Comparison of ENCODE assay signal across 9 cellular contexts in the genomic region with DNA sequence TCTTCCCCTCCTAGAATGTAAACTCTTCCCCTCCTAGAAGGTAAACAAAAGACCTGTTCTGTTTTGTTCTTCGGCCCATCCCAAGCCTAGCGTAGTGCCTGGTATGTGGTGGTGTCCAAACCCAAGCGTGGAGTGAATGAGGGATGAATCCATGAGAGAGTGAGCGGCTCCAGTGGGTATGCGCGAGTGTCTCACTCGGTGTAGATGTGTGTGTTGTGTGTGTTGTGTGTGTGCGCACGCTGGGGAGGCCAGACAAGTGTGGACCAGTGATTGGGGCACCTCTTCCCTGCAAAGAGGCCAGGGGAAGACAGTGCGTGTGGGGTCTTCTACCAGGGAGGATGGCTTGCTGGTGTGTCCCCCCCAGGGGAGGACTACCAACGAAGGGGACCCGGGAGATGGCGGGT. TPM values are rescaled to one million over a fixed set of nuclear protein-coding genes. Genes with fewer than 3 reads are reported as not detected.
DNase-seq lines count a peak whose midpoint lies in the region; ATAC-seq and TF ChIP-seq lines count a peak whose summit lies in the region.
"Had no signal": no experiment of that assay in that cellular context is flagged by ENCODE, and none has a peak within 500 bp of the region (broad histone marks: within the 10 kb centered on the region; RNA-seq: fewer than 3 reads in every experiment).

No MANE protein-coding gene starts in this region.

- in situ Hi-C loops in astrocyte of the spinal cord (cut with HindIII; ENCODE audit: low sequenced_read_pairs) = no loop called here

- H3K4me1 Mint-ChIP-seq in stimulated activated naive CD8-positive, alpha-beta T cell treated with anti-CD3 and anti-CD28 coated beads, Interleukin-15, amount 100 ng/mL, for 72 hours = peaks cover 22% of the 10 kb centered on the region

- H3K27me3 Mint-ChIP-seq in stimulated activated naive CD8-positive, alpha-beta T cell treated with anti-CD3 and anti-CD28 coated beads, Interleukin-15, amount 100 ng/mL, for 72 hours = peaks cover 72% of the 10 kb centered on the region

- H3K4me1 ChIP-seq in HUES6 (ENCODE audit: control insufficient read depth, insufficient read depth, low read length) = peaks cover 22% of the 10 kb centered on the region

- no peak for DNase-seq in astrocyte of the spinal cord (ENCODE audit: low read depth, low spot score)
- DNase-seq in left lobe of liver (ENCODE audit: low spot score) = no peak
- no peak for DNase-seq in stimulated activated naive CD8-positive, alpha-beta T cell treated with anti-CD3 and anti-CD28 coated beads, Interleukin-15, amount 100 ng/mL, for 72 hours
- DNase-seq in cerebellar nuclear complex (lab: John Stamatoyannopoulos, UW) = no peak
- DNase-seq in NCI-H446 treated with DMSO at 0.1 percent for 48 hours (lab: John Stamatoyannopoulos, UW) = no peak
- DNase-seq: T1000 had no signal

- no peak overlapping the region for H3K27ac ChIP-seq in HUES6 (ENCODE audit: low read depth, low read length)

- H3K9me3 ChIP-seq in HUES6 (ENCODE audit: control insufficient read depth, insufficient read depth, low read depth, low read length) = peaks cover 13% of the 10 kb centered on the region

- H3K4me3 ChIP-seq in HUES6 (ENCODE audit: low read depth, low read length) (peak overlapping the region; percentile 72), astrocyte of the spinal cord (ENCODE audit: low read depth, low read length) (peak overlapping the region; percentile 58)

- H3K27ac Mint-ChIP-seq in stimulated activated naive CD8-positive, alpha-beta T cell treated with anti-CD3 and anti-CD28 coated beads, Interleukin-15, amount 100 ng/mL, for 72 hours = peak overlapping the region in 1 of 2 donors; percentile 90
- H3K27ac Mint-ChIP-seq: IgD-negative memory B cell had no signal

- H3K27me3 ChIP-seq in HUES6 (ENCODE audit: control insufficient read depth, insufficient read depth, low read length) = peaks cover 4% of the 10 kb centered on the region; the same call in 1 of the 2 replicates

- TF ChIP-seq CTCF in astrocyte of the spinal cord (IDR thresholded peaks at IDR 0.05; ENCODE audit: low read depth, low read length) = no peak

- ATAC-seq in left lobe of liver (peak; percentile 1), GM18517 (IDR thresholded peaks at IDR 0.05; ENCODE audit: unreplicated experiment) (no peak)
- ATAC-seq in stimulated activated naive CD8-positive, alpha-beta T cell treated with anti-CD3 and anti-CD28 coated beads, Interleukin-15, amount 100 ng/mL, for 72 hours = no peak

- H3K9me3 Mint-ChIP-seq in stimulated activated naive CD8-positive, alpha-beta T cell treated with anti-CD3 and anti-CD28 coated beads, Interleukin-15, amount 100 ng/mL, for 72 hours = peaks cover 0 to 5% of the 10 kb centered on the region in 2 donors

- peak overlapping the region; percentile 75 for H3K4me3 Mint-ChIP-seq in stimulated activated naive CD8-positive, alpha-beta T cell treated with anti-CD3 and anti-CD28 coated beads, Interleukin-15, amount 100 ng/mL, for 72 hours

- no peaks in the 10 kb centered on the region for H3K36me3 ChIP-seq in HUES6 (ENCODE audit: control insufficient read depth, insufficient read depth, low read length)

- H3K9ac ChIP-seq in HUES6 (ENCODE audit: low read length) = peak overlapping the region; percentile 6

RNA-seq across cellular contexts. Expression of a gene that starts 0.4 kb away (rescaled TPM):
- total RNA-seq in left lobe of liver = 44.8 TPM

RNA-seq across cellular contexts. Expression of a gene that starts 19.8 kb away (rescaled TPM):
- 3.2 TPM for total RNA-seq in left lobe of liver

RNA-seq across cellular contexts. Expression of a gene that starts 57.8 kb away (rescaled TPM):
- 7.1 TPM for total RNA-seq in left lobe of liver
